ENCODE assay signal across 8 cellular contexts in genomic region chr1:41361028-41361494, GRCh38.
DNase-seq lines count a peak whose midpoint lies in the region; ATAC-seq, FAIRE-seq and TF ChIP-seq lines count a peak whose summit lies in the region.

Gene FOXO6 (plus strand): TSS chr1:41361434.

- TF ChIP-seq CTCF in AG10803 (conservative IDR thresholded peaks at IDR 0.05; ENCODE audit: low read length) (no peak; the same call in 1 of the 2 replicates), coronary artery (IDR thresholded peaks at IDR 0.05) (no peak)

- peak within 1 kb of the TSS in 1 of 2 donors; percentile 66 for H3K27ac ChIP-seq in coronary artery
- H3K27ac ChIP-seq in layer of hippocampus (ENCODE audit: low read depth, low read length), result peak within 1 kb of the TSS; percentile 50

- peak; percentile 86 for FAIRE-seq in GM19239 (lab: Jason Lieb, UNC)

- peak; percentile 93 for DNase-seq in AG10803 (ENCODE audit: low read depth)
- peak; percentile 97 for DNase-seq in GM19239 (ENCODE audit: insufficient read length, low spot score)
- peak; percentile 100 for DNase-seq in NCI-H510A (lab: John Stamatoyannopoulos, UW)
- DNase-seq in activated CD4-positive, alpha-beta T cell treated with anti-CD3 and anti-CD28 coated beads for 48 hours, result peak; percentile 94
- DNase-seq in coronary artery (ENCODE audit: low spot score), result peak; percentile 99
- DNase-seq in stimulated activated CD4-positive, alpha-beta T cell treated with anti-CD3 and anti-CD28 coated beads, Interleukin-1b, Interleukin-23, amount 100 ng/mL, for 24 hours (ENCODE audit: low read depth in 4 of 4, low spot score in 1 of 4), result peak; percentile 74 to 88 (median 81)

- H3K4me3 ChIP-seq in AG10803 (ENCODE audit: low read length) (peak within 1 kb of the TSS; percentile 47), coronary artery (peak within 1 kb of the TSS; percentile 86)

- ATAC-seq in HG03442 (IDR thresholded peaks at IDR 0.05; ENCODE audit: unreplicated experiment), result peak; percentile 88

- no peaks in the 10 kb centered on the region for H3K27me3 ChIP-seq in layer of hippocampus (ENCODE audit: control insufficient read depth, insufficient read depth, low read length)
